24 cellular contexts compared by ENCODE assay signal in the genomic region with DNA sequence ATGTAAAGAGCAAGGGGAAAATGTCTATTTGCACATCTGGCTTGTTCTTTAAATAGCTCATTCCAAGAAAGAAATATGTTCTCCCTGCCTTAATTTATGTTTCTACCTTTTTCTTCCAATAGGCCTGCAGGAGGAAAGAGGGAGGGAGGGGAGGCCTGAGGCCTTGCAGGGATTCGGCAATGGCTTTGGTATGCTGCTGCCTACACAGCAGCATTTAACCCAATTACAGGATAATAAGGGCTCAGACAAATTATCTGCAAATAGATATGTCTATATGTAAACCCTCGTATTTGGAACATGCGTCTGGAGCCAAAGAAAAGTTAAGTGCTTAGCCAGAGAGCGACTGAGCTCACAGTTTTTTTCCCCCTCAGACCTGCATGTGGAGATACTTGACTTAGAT.
DNase-seq lines count a peak whose midpoint lies in the region; ATAC-seq and TF ChIP-seq lines count a peak whose summit lies in the region.
"Had no signal": no experiment of that assay in that cellular context is flagged by ENCODE, and none has a peak within 500 bp of the region (broad histone marks: within the 10 kb centered on the region; RNA-seq: fewer than 3 reads in every experiment).

No MANE protein-coding gene starts in this region.

- DNase-seq in ELF-1 (ENCODE audit: low read depth, low spot score) (peak; percentile 55), NCI-H2227 (lab: John Stamatoyannopoulos, UW; ENCODE audit: unreplicated experiment) (peak; percentile 10), amniotic epithelial cell (ENCODE audit: low read depth) (peak; percentile 65), neuronal stem cell (ENCODE audit: low spot score) (no peak), esophagus muscularis mucosa (ENCODE audit: extremely low spot score) (no peak), NCI-H187 (lab: John Stamatoyannopoulos, UW) (no peak)
- DNase-seq: activated CD8-positive, alpha-beta memory T cell treated with anti-CD3 and anti-CD28 coated beads, Interleukin-2, amount 10 ng/mL, durations not matched to agents 7 days and 5 days; activated effector memory CD4-positive, alpha-beta T cell treated with Interleukin-2 at 50 U/mL for 16 hours; amygdala; Caco-2; HCEC 1CT; heart right ventricle; immature natural killer cell; KG1; mammary epithelial cell; NCI-H1092; NCI-H226; T-helper 9 cell had no signal

- no peak overlapping the region for H3K4me3 ChIP-seq in neuronal stem cell (ENCODE audit: low read length in 2 of 2)
- no peak overlapping the region for H3K4me3 ChIP-seq in esophagus muscularis mucosa
- H3K4me3 ChIP-seq: heart right ventricle, skin epidermis, suprapubic skin had no signal

- TF ChIP-seq EP300 in esophagus muscularis mucosa (IDR thresholded peaks at IDR 0.05), result no peak

- no peak overlapping the region for H2BK15ac ChIP-seq in neuronal stem cell (ENCODE audit: low read length)

- no peak overlapping the region for H3K18ac ChIP-seq in neuronal stem cell (ENCODE audit: low read length)

- H3K14ac ChIP-seq in neuronal stem cell (ENCODE audit: low read length), result no peak overlapping the region

- no peak overlapping the region for H2BK120ac ChIP-seq in neuronal stem cell (ENCODE audit: low read depth, low read length)

- no peak for TF ChIP-seq POLR2A in esophagus muscularis mucosa (IDR thresholded peaks at IDR 0.05; ENCODE audit: low read depth)

- peaks cover 49 to 75% of the 10 kb centered on the region in 2 donors for H3K4me1 ChIP-seq in neuronal stem cell (ENCODE audit: control insufficient read depth in 2 of 2, insufficient read depth in 1 of 2, low read depth in 1 of 2, low read length in 2 of 2)
- peaks cover 0 to 9% (median 0%) of the 10 kb centered on the region in 4 donors for H3K4me1 ChIP-seq in esophagus muscularis mucosa
- H3K4me1 ChIP-seq: Caco-2 had no signal

- no peaks in the 10 kb centered on the region for H3K27me3 ChIP-seq in neuronal stem cell (ENCODE audit: control insufficient read depth in 3 of 3, insufficient read depth in 3 of 3, low read depth in 1 of 3, low read length in 3 of 3)
- peaks cover 0 to 3% (median 0%) of the 10 kb centered on the region in 4 donors for H3K27me3 ChIP-seq in esophagus muscularis mucosa
- H3K27me3 ChIP-seq: suprapubic skin had no signal

- no peak overlapping the region for H3K9ac ChIP-seq in neuronal stem cell (ENCODE audit: low read depth, low read length, poor library complexity)

- no peak overlapping the region for H2BK5ac ChIP-seq in neuronal stem cell (ENCODE audit: low read length)

- no peak overlapping the region for H3K23ac ChIP-seq in neuronal stem cell (ENCODE audit: low read depth, low read length, poor library complexity)

- H3K36me3 ChIP-seq in neuronal stem cell (replicated peaks in 1 of 2; ENCODE audit: control insufficient read depth in 2 of 2, insufficient read depth in 2 of 2, low read length in 2 of 2), result no peaks in the 10 kb centered on the region
- no peaks in the 10 kb centered on the region for H3K36me3 ChIP-seq in esophagus muscularis mucosa
- H3K36me3 ChIP-seq: heart right ventricle, suprapubic skin had no signal

- no peak overlapping the region for H2BK12ac ChIP-seq in neuronal stem cell (ENCODE audit: low read length)

- no peak overlapping the region for H3K4me2 ChIP-seq in neuronal stem cell (ENCODE audit: insufficient read depth, low read length, poor library complexity, severe bottlenecking)

- H3K79me1 ChIP-seq in neuronal stem cell (ENCODE audit: low read depth, low read length), result no peaks in the 10 kb centered on the region

- no peak overlapping the region for H4K91ac ChIP-seq in neuronal stem cell (ENCODE audit: low read depth, low read length, poor library complexity)

- ATAC-seq in HG02981 (IDR thresholded peaks at IDR 0.05; ENCODE audit: unreplicated experiment) (no peak), HG03521 (IDR thresholded peaks at IDR 0.05; ENCODE audit: unreplicated experiment) (no peak)
- ATAC-seq: activated CD8-positive, alpha-beta memory T cell treated with anti-CD3 and anti-CD28 coated beads, Interleukin-2, amount 10 ng/mL, durations not matched to agents 7 days and 5 days; heart right ventricle; natural killer cell treated with Interleukin-12 subunit alpha and Interleukin-12 subunit beta and Interleukin-15 and Interleukin-18, amount 100 ng/mL, for 72 hours; Right ventricle myocardium inferior had no signal

- H3K27ac ChIP-seq in neuronal stem cell (replicated peaks; ENCODE audit: low read length) (no peak overlapping the region), esophagus muscularis mucosa (replicated peaks in 1 of 4) (no peak overlapping the region)
- H3K27ac ChIP-seq: heart right ventricle, suprapubic skin had no signal

- H2AFZ ChIP-seq in neuronal stem cell (ENCODE audit: low read length), result peak overlapping the region; percentile 34

- intact Hi-C loops in esophagus muscularis mucosa (cut with DNase I), result no loop called here

- no peak overlapping the region for H4K8ac ChIP-seq in neuronal stem cell (ENCODE audit: low read depth, low read length)

- TF ChIP-seq CTCF in esophagus muscularis mucosa (IDR thresholded peaks at IDR 0.05), result no peak

- no peak overlapping the region for H2AK5ac ChIP-seq in neuronal stem cell (ENCODE audit: low read depth, low read length)

- H3K9me3 ChIP-seq in neuronal stem cell (replicated peaks in 1 of 2; ENCODE audit: control insufficient read depth in 2 of 2, insufficient read depth in 1 of 2, low read depth in 1 of 2, low read length in 2 of 2), result no peaks in the 10 kb centered on the region
- H3K9me3 ChIP-seq in esophagus muscularis mucosa, result no peaks in the 10 kb centered on the region
- H3K9me3 ChIP-seq: Caco-2, heart right ventricle, suprapubic skin had no signal

- no peak overlapping the region for H3K4ac ChIP-seq in neuronal stem cell (ENCODE audit: low read length)

- WGBS in neuronal stem cell (ENCODE audit: extremely low coverage in 2 of 2, insufficient read length in 2 of 2, insufficient replicate concordance in 1 of 2), 2 donors, result no CpG with 5 or more reads among the region's 4 CpGs
- WGBS in esophagus muscularis mucosa, result 75% methylated on average over 4 of the region's 4 CpGs

Comparison
In these comparisons a context has a peak if more than half of its experiments do, and no peak if none do; other contexts are left out.
1. DNase-seq: peak in ELF-1 (single experiment), NCI-H2227 (single experiment) and amniotic epithelial cell (single experiment); none in neuronal stem cell (single experiment), esophagus muscularis mucosa (single experiment) and NCI-H187 (0 of 2).